Comparison of ENCODE assay signal across 1 cellular context in genomic region chr5:55226934-55227737, GRCh38.
TF ChIP-seq lines count a peak whose summit lies in the region.

TSS of gene MCIDAS (minus strand) at chr5:55227315. CDS start at chr5:55227138, 177 bp downstream.

TF ChIP-seq in HepG2, 621 proteins besides CTCF, POLR2A, EP300 and RAD21 (continues in another document):
- TF ChIP-seq UBTF (CRISPR knock-in tag; IDR thresholded peaks at IDR 0.05) (peak; percentile 49; the same call in 1 of the 2 replicates), SALL2 (CRISPR knock-in tag; IDR thresholded peaks at IDR 0.05) (no peak), ZNF460 (CRISPR knock-in tag; IDR thresholded peaks at IDR 0.05; ENCODE audit: borderline replicate concordance) (no peak), ZNF776 (CRISPR knock-in tag; IDR thresholded peaks at IDR 0.05) (peak; percentile 52; the same call in 1 of the 2 replicates), KLF9 (CRISPR knock-in tag; IDR thresholded peaks at IDR 0.05; ENCODE audit: low read depth) (no peak), ZNF362 (CRISPR knock-in tag; IDR thresholded peaks at IDR 0.05; ENCODE audit: borderline replicate concordance) (no peak), LCORL (IDR thresholded peaks at IDR 0.05) (no peak), LCORL (CRISPR knock-in tag; IDR thresholded peaks at IDR 0.05) (0 out of 2 replicates have a peak, but pooled peaks have one; percentile 8), ZNF549 (CRISPR knock-in tag; IDR thresholded peaks at IDR 0.05) (no peak), ZNF710 (CRISPR knock-in tag; IDR thresholded peaks at IDR 0.05; ENCODE audit: borderline replicate concordance) (0 out of 2 replicates have a peak, but pooled peaks have one; percentile 28), SRSF4 (IDR thresholded peaks at IDR 0.05; ENCODE audit: low read depth, low read length, poor library complexity, severe bottlenecking) (no peak), SOX6 (IDR thresholded peaks at IDR 0.05) (no peak), SOX6 (CRISPR knock-in tag; IDR thresholded peaks at IDR 0.05) (no peak; the same call in 1 of the 2 replicates), ZNF687 (CRISPR knock-in tag; IDR thresholded peaks at IDR 0.05) (peak; percentile 77), ZNF350 (CRISPR knock-in tag; IDR thresholded peaks at IDR 0.05; ENCODE audit: borderline replicate concordance, low read depth) (peak; percentile 3; the same call in 1 of the 2 replicates), KDM1A (CRISPR knock-in tag; IDR thresholded peaks at IDR 0.05) (0 out of 2 replicates have a peak, but pooled peaks have one; percentile 35), ZNF83 (CRISPR knock-in tag; IDR thresholded peaks at IDR 0.05; ENCODE audit: borderline replicate concordance) (no peak), TBX2 (CRISPR knock-in tag; IDR thresholded peaks at IDR 0.05; ENCODE audit: borderline replicate concordance) (peak; percentile 12; the same call in 1 of the 2 replicates), ZNF564 (CRISPR knock-in tag; IDR thresholded peaks at IDR 0.05) (0 out of 2 replicates have a peak, but pooled peaks have one; percentile 29), HMGXB4 (CRISPR knock-in tag; IDR thresholded peaks at IDR 0.05; ENCODE audit: borderline replicate concordance in 1 of 2, low read depth in 1 of 2) (peak in 1 of 2 experiments; percentile 61; a peak in 1 of 4 replicates), HOXA3 (CRISPR knock-in tag; IDR thresholded peaks at IDR 0.05) (no peak), IKZF4 (CRISPR knock-in tag; IDR thresholded peaks at IDR 0.05; ENCODE audit: borderline replicate concordance, low read depth, not compliant biosample characterization) (peak; percentile 10), ZNF205 (CRISPR knock-in tag; IDR thresholded peaks at IDR 0.05) (no peak), TMF1 (CRISPR knock-in tag; IDR thresholded peaks at IDR 0.05; ENCODE audit: low read depth) (peak; percentile 10; the same call in 1 of the 2 replicates), HNRNPLL (IDR thresholded peaks at IDR 0.05; ENCODE audit: low read depth, low read length, poor library complexity, severe bottlenecking) (peak; percentile 67), MYPOP (CRISPR knock-in tag; IDR thresholded peaks at IDR 0.05) (peak; percentile 94; the same call in 1 of the 2 replicates), ELF3 (CRISPR knock-in tag; IDR thresholded peaks at IDR 0.05) (no peak), ZNF746 (CRISPR knock-in tag; IDR thresholded peaks at IDR 0.05) (no peak), ZNF142 (CRISPR knock-in tag; IDR thresholded peaks at IDR 0.05) (peak; percentile 96), HNF1A (IDR thresholded peaks at IDR 0.05; ENCODE audit: low read depth) (no peak), HNF1A (CRISPR knock-in tag; IDR thresholded peaks at IDR 0.05; ENCODE audit: borderline replicate concordance) (no peak), KLF11 (CRISPR knock-in tag; IDR thresholded peaks at IDR 0.05) (no peak), CENPT (CRISPR knock-in tag; IDR thresholded peaks at IDR 0.05; ENCODE audit: low read depth) (no peak)
